ENCODE assay signal across 28 cellular contexts in the genomic region with DNA sequence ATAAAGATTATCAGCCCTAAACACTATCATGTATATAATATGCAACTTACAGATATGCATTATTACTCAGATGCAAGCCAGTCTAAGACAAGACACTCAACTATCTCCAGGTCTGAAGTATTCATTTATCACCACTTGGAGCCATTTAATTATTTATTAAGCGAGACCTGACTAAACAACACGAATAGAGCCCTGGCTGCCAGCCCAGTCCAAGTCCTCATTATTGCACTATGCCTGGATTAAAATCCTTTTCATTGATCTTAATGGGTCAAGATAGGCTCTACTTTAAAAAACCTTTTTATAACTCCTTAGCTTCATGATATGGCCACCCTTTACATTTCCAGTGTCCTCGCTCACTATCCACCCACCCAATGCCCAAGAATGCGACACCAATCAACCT.
DNase-seq lines count a peak whose midpoint lies in the region; ATAC-seq, FAIRE-seq and TF ChIP-seq lines count a peak whose summit lies in the region.
"Had no signal": no experiment of that assay in that cellular context is flagged by ENCODE, and none has a peak within 500 bp of the region (broad histone marks: within the 10 kb centered on the region; RNA-seq: fewer than 3 reads in every experiment).

No MANE protein-coding gene starts in this region.

- H2AFZ ChIP-seq in H1 (ENCODE audit: low read length): no peak overlapping the region

- no peak overlapping the region for H4K8ac ChIP-seq in H1 (ENCODE audit: extremely low read depth, insufficient read depth, low read length)

- no peak overlapping the region for H2BK120ac ChIP-seq in H1 (replicated peaks; ENCODE audit: low read depth, low read length)

- no peak overlapping the region for H3K23ac ChIP-seq in H1 (ENCODE audit: insufficient read length)

- H3K79me2 ChIP-seq in H1 (ENCODE audit: control insufficient read depth in 1 of 2, insufficient read depth in 2 of 2, low read length in 2 of 2): no peaks in the 10 kb centered on the region

- no peak overlapping the region for H4K5ac ChIP-seq in H1 (ENCODE audit: insufficient read length, low read depth, low read length)

- H4K20me1 ChIP-seq in H1 (replicated peaks in 1 of 2; ENCODE audit: control insufficient read depth in 1 of 2, insufficient read depth in 2 of 2, low read length in 2 of 2): no peaks in the 10 kb centered on the region

- peak overlapping the region; percentile 39; the same call in 1 of the 2 replicates for H3K18ac ChIP-seq in H1 (ENCODE audit: extremely low read depth, low read length)

- H3K56ac ChIP-seq in H1 (replicated peaks; ENCODE audit: insufficient read length, low read depth, low read length): no peak overlapping the region

- CTCF ChIA-PET in H1 (lab: Charles Lee; ENCODE audit: partially characterized antibody): interaction anchor here (0.9 to 1.2 kb wide), 2 partner anchors 10 to 14 kb away, joined by 3 to 4 read pairs; no protein-coding TSS in a partner anchor

- H3K27me3 ChIP-seq in H1 (replicated peaks in 1 of 4; ENCODE audit: control insufficient read depth in 3 of 4, extremely low read depth in 1 of 4, insufficient read depth in 3 of 4, low read length in 3 of 4) (no peaks in the 10 kb centered on the region), thyroid gland (no peaks in the 10 kb centered on the region), transverse colon (no peaks in the 10 kb centered on the region)
- H3K27me3 ChIP-seq: right atrium auricular region had no signal

- in situ Hi-C loops in transverse colon (cut with MboI; ENCODE audit: low pct_ligation_motif_present in 1 of 4, low pct_unique_long_range_greater_than_20kb in 1 of 4, low sequenced_read_pairs in 3 of 4): no loop called here

- FAIRE-seq in H1 (lab: Jason Lieb, UNC): no peak
- FAIRE-seq: bronchial epithelial cell, G401.6, TTC549 had no signal

- no peak overlapping the region for H3K9ac ChIP-seq in H1 (replicated peaks in 1 of 4; ENCODE audit: extremely low read depth in 1 of 4, low read depth in 3 of 4, low read length in 3 of 4)
- H3K9ac ChIP-seq: SK-N-SH had no signal

- no peak overlapping the region for H2AK5ac ChIP-seq in H1 (ENCODE audit: low read depth, low read length)

- H3K27ac ChIP-seq in H1 (ENCODE audit: low read depth, low read length): no peak overlapping the region
- no peak overlapping the region for H3K27ac ChIP-seq in thyroid gland
- no peak overlapping the region for H3K27ac ChIP-seq in transverse colon
- H3K27ac ChIP-seq: right atrium auricular region had no signal

- peak; percentile 39 for DNase-seq in NCI-H748 (lab: John Stamatoyannopoulos, UW; ENCODE audit: unreplicated experiment)
- DNase-seq in NCI-H748 treated with DMSO at 0.1 percent for 48 hours (lab: John Stamatoyannopoulos, UW): no peak
- DNase-seq in NCI-H2029 treated with DMSO at 0.1 percent for 48 hours (lab: John Stamatoyannopoulos, UW): peak; percentile 93
- DNase-seq in H1 (ENCODE audit: low read depth in 1 of 2, low spot score in 2 of 2): no peak
- peak; percentile 61 to 62 for DNase-seq in thyroid gland
- DNase-seq in transverse colon: no peak
- DNase-seq: activated CD4-positive, alpha-beta T cell treated with anti-CD3 and anti-CD28 coated beads, Interleukin-2, amount 50 U/mL, for 1 hour; activated CD4-positive, CD25-positive, alpha-beta regulatory T cell; activated effector memory CD4-positive, alpha-beta T cell treated with Interleukin-2 at 50 U/mL for 16 hours; activated T-cell treated with anti-CD3 and anti-CD28 coated beads, Interleukin-2, amount 50 U/mL, for 1 hour; CD4-positive, alpha-beta memory T cell; hypothalamus; immature natural killer cell; left colon; mammary epithelial cell; NCI-H1694; NCI-H2227 treated with DMSO at 0.1 percent for 48 hours; NK-92 treated with Interleukin-12 subunit alpha and Interleukin-12 subunit beta, amount 100 ng/mL, for 24 hours; posterior cingulate gyrus; SK-N-SH; stimulated activated CD8-positive, alpha-beta memory T cell treated with anti-CD3 and anti-CD28 coated beads, Interleukin-4, amount 100 ng/mL, for 48 hours; stimulated activated naive CD8-positive, alpha-beta T cell treated with anti-CD3 and anti-CD28 coated beads, Interleukin-15, amount 100 ng/mL, for 72 hours had no signal

- H3K4me2 ChIP-seq in H1 (ENCODE audit: insufficient read depth in 1 of 2, low read depth in 2 of 2, low read length in 2 of 2): peak overlapping the region in 1 of 2 experiments; percentile 13; a peak in 1 of 4 replicates

- H2BK20ac ChIP-seq in H1 (ENCODE audit: low read length): no peak overlapping the region

- H3K4me3 ChIP-seq in H1 (ENCODE audit: extremely low read depth in 1 of 4, insufficient read depth in 2 of 4, low read depth in 3 of 4, low read length in 4 of 4) (no peak overlapping the region), thyroid gland (replicated peaks in 1 of 3) (no peak overlapping the region), transverse colon (no peak overlapping the region)
- H3K4me3 ChIP-seq: right atrium auricular region had no signal

- H3K4me1 ChIP-seq in H1 (replicated peaks in 1 of 4; ENCODE audit: control insufficient read depth in 3 of 4, insufficient read depth in 4 of 4, low read length in 3 of 4) (peaks cover 3 to 22% (median 18%) of the 10 kb centered on the region in 4 experiments; a peak in 5 of 7 replicates), thyroid gland (peaks cover 9 to 14% of the 10 kb centered on the region in 2 donors), transverse colon (peaks cover 0 to 17% (median 7%) of the 10 kb centered on the region in 4 donors)

- TF ChIP-seq RAD21 in H1 (IDR thresholded peaks at IDR 0.05 in 1 of 2, conservative IDR thresholded peaks at IDR 0.05 in 1 of 2; ENCODE audit: low read depth in 2 of 2, low read length in 2 of 2): no peak

- TF ChIP-seq EP300 in H1 (IDR thresholded peaks at IDR 0.05; ENCODE audit: borderline replicate concordance in 1 of 2, low read depth in 2 of 2, low read length in 2 of 2) (no peak), transverse colon (IDR thresholded peaks at IDR 0.05; ENCODE audit: low read depth) (no peak)

- H3K9me3 ChIP-seq in H1 (ENCODE audit: insufficient read depth in 2 of 2, low read depth in 1 of 2, low read length in 1 of 2) (no peaks in the 10 kb centered on the region), thyroid gland (no peaks in the 10 kb centered on the region), transverse colon (no peaks in the 10 kb centered on the region)
- H3K9me3 ChIP-seq: right atrium auricular region, SK-N-SH had no signal

- ATAC-seq in GM21423 (IDR thresholded peaks at IDR 0.05; ENCODE audit: unreplicated experiment) (no peak), GM18519 (IDR thresholded peaks at IDR 0.05; ENCODE audit: low FRiP score, unreplicated experiment) (no peak)
- ATAC-seq: left colon; stimulated activated naive CD8-positive, alpha-beta T cell treated with anti-CD3 and anti-CD28 coated beads, Interleukin-15, amount 100 ng/mL, for 72 hours had no signal

- intact Hi-C loops in thyroid gland (cut with DNase I) (no loop called here), transverse colon (cut with DNase I; ENCODE audit: low total_unique reads) (no loop called here)

- TF ChIP-seq POLR2A in H1 (IDR thresholded peaks at IDR 0.05; ENCODE audit: control extremely low read depth in 1 of 2, low read depth in 2 of 2, low read length in 2 of 2) (no peak), thyroid gland (IDR thresholded peaks at IDR 0.05) (no peak), transverse colon (IDR thresholded peaks at IDR 0.05) (no peak)

- TF ChIP-seq CTCF in H1 (IDR thresholded peaks at IDR 0.05; ENCODE audit: control extremely low read depth in 1 of 3, insufficient read depth in 1 of 3, low read depth in 1 of 3, low read length in 3 of 3) (no peak), thyroid gland (IDR thresholded peaks at IDR 0.05) (no peak), transverse colon (IDR thresholded peaks at IDR 0.05) (no peak)

- no peak overlapping the region for H4K91ac ChIP-seq in H1 (replicated peaks; ENCODE audit: insufficient read length, low read length)

- no peaks in the 10 kb centered on the region for H3K79me1 ChIP-seq in H1 (ENCODE audit: low read depth, low read length)

- H3K14ac ChIP-seq in H1 (ENCODE audit: insufficient read length): no peak overlapping the region

- no peak overlapping the region for H3K4ac ChIP-seq in H1 (replicated peaks; ENCODE audit: insufficient read length, low read depth, low read length)

- WGBS in H1 (ENCODE audit: extremely low coverage in 1 of 2, insufficient coverage in 1 of 2, insufficient read length in 1 of 2, insufficient replicate concordance in 2 of 2, low coverage in 1 of 2, low lambda C conversion rate in 2 of 2, missing lambda C conversion rate in 1 of 2), 2 experiments: 78% methylated on average over 4 of the region's 4 CpGs; no CpG with 5 or more reads in 1 of the 2 experiments
- 55 to 66% methylated on average over 4 of the region's 4 CpGs for WGBS in thyroid gland, 2 donors
- WGBS in transverse colon (ENCODE audit: low coverage in 1 of 2), 2 donors: 75% methylated on average over 4 of the region's 4 CpGs; no CpG with 5 or more reads in 1 of the 2 donors

- POLR2A ChIA-PET in H1 (lab: Charles Lee; ENCODE audit: partially characterized antibody): no interaction called here

- H2BK5ac ChIP-seq in H1 (ENCODE audit: low read depth, low read length): no peak overlapping the region

- no peak overlapping the region for H2BK12ac ChIP-seq in H1 (ENCODE audit: low read depth, low read length)

- no peaks in the 10 kb centered on the region for H3K23me2 ChIP-seq in H1 (ENCODE audit: low read depth, low read length)

- H3K36me3 ChIP-seq in H1 (ENCODE audit: control insufficient read depth in 2 of 4, insufficient read depth in 4 of 4, low read length in 3 of 4) (no peaks in the 10 kb centered on the region), thyroid gland (no peaks in the 10 kb centered on the region), transverse colon (no peaks in the 10 kb centered on the region)
- H3K36me3 ChIP-seq: right atrium auricular region had no signal

- no peak overlapping the region for H2BK15ac ChIP-seq in H1 (ENCODE audit: low read length)

TF ChIP-seq in H1, 55 proteins besides CTCF, POLR2A, EP300 and RAD21:
- TF ChIP-seq, protein P1, sequence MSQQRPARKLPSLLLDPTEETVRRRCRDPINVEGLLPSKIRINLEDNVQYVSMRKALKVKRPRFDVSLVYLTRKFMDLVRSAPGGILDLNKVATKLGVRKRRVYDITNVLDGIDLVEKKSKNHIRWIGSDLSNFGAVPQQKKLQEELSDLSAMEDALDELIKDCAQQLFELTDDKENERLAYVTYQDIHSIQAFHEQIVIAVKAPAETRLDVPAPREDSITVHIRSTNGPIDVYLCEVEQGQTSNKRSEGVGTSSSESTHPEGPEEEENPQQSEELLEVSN (IDR thresholded peaks at IDR 0.05): no peak
- TF ChIP-seq TEAD4 (IDR thresholded peaks at IDR 0.05; ENCODE audit: low read depth, low read length) (no peak), TAF1 (IDR thresholded peaks at IDR 0.05; ENCODE audit: low read depth, low read length) (no peak)
- TF ChIP-seq, protein P2, sequence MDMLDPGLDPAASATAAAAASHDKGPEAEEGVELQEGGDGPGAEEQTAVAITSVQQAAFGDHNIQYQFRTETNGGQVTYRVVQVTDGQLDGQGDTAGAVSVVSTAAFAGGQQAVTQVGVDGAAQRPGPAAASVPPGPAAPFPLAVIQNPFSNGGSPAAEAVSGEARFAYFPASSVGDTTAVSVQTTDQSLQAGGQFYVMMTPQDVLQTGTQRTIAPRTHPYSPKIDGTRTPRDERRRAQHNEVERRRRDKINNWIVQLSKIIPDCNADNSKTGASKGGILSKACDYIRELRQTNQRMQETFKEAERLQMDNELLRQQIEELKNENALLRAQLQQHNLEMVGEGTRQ (IDR thresholded peaks at IDR 0.05; ENCODE audit: low read length): no peak

Comparison
In these comparisons a context has a peak if more than half of its experiments do, and no peak if none do; other contexts are left out.
1. DNase-seq: peak in NCI-H748 (single experiment), NCI-H2029 treated with DMSO at 0.1 percent for 48 hours (single experiment) and thyroid gland (2 of 2); none in NCI-H748 treated with DMSO at 0.1 percent for 48 hours (single experiment), H1 (0 of 2) and transverse colon (single experiment).